ENCODE assay signal across 15 cellular contexts in the genomic region with DNA sequence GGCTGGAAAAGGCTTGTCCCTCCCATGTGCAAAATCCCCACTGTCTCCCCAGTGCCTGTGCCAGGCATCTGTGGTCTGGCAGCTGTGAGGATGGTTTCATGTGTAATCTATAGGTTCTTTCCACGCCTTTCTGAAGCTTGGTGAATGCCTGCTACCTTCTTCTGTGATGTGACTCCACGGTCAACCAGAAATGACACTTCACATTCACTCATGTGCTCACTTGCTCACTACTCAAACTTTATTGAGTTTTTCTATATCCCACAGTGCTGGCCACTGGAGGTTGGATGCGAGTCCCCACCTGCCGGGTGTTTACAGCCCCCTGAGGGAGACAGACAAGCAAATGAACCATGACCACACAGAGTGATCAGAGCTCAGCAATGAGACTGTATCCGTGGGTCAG.
"Had no signal": no experiment of that assay in that cellular context is flagged by ENCODE, and none has a peak within 500 bp of the region (broad histone marks: within the 10 kb centered on the region; RNA-seq: fewer than 3 reads in every experiment).

No MANE protein-coding gene starts in this region.

- H3K4me3 ChIP-seq: ovary, suprapubic skin, upper lobe of left lung had no signal

- H3K9me3 Mint-ChIP-seq: activated naive CD4-positive, alpha-beta T cell treated with anti-CD3 and anti-CD28 coated beads for 36 hours; activated T-helper 17 cell treated with anti-CD3 and anti-CD28 coated beads, Interleukin-2, amount 50 U/mL, for 72 hours; dendritic cell treated with granulocyte-macrophage colony-stimulating factor and Interleukin-4, amounts not matched to agents 40 ng/mL and 50 ng/mL, for 4 days had no signal

- DNase-seq: activated CD4-positive, alpha-beta T cell treated with anti-CD3 and anti-CD28 coated beads for 4 hours; activated CD8-positive, alpha-beta T cell treated with anti-CD3 and anti-CD28 coated beads, Interleukin-2, amount 10 ng/mL, durations not matched to agents 7 days and 5 days; activated naive CD4-positive, alpha-beta T cell treated with anti-CD3 and anti-CD28 coated beads for 36 hours; cerebellar nuclear complex; hippocampal formation; left ventricle myocardium superior; mesenchymal stem cell; ovary; stimulated activated CD4-positive, alpha-beta T cell treated with anti-CD3 and anti-CD28 coated beads, Interleukin-2, amount 100 ng/mL, for 48 hours; stimulated activated naive CD8-positive, alpha-beta T cell treated with anti-CD3 and anti-CD28 coated beads, Interleukin-15, Interleukin-2, amounts not matched to agents 100 U/mL and 50 U/mL, for 24 hours; T1000; upper lobe of left lung had no signal

- H3K36me3 ChIP-seq: ovary, suprapubic skin, upper lobe of left lung had no signal

- H3K4me3 Mint-ChIP-seq: activated CD8-positive, alpha-beta T cell treated with anti-CD3 and anti-CD28 coated beads, Interleukin-2, amount 10 ng/mL, durations not matched to agents 7 days and 5 days; activated naive CD4-positive, alpha-beta T cell treated with anti-CD3 and anti-CD28 coated beads for 36 hours; activated T-helper 17 cell treated with anti-CD3 and anti-CD28 coated beads, Interleukin-2, amount 50 U/mL, for 72 hours; dendritic cell treated with granulocyte-macrophage colony-stimulating factor and Interleukin-4, amounts not matched to agents 40 ng/mL and 50 ng/mL, for 4 days had no signal

- ATAC-seq: activated CD8-positive, alpha-beta T cell treated with anti-CD3 and anti-CD28 coated beads, Interleukin-2, amount 10 ng/mL, durations not matched to agents 7 days and 5 days; activated T-helper 17 cell treated with anti-CD3 and anti-CD28 coated beads, Interleukin-2, amount 50 U/mL, for 72 hours; left ventricle myocardium superior; stimulated activated naive CD8-positive, alpha-beta T cell treated with anti-CD3 and anti-CD28 coated beads, Interleukin-15, Interleukin-2, amounts not matched to agents 100 U/mL and 50 U/mL, for 24 hours had no signal

- H3K27ac Mint-ChIP-seq: activated CD8-positive, alpha-beta T cell treated with anti-CD3 and anti-CD28 coated beads, Interleukin-2, amount 10 ng/mL, durations not matched to agents 7 days and 5 days; activated naive CD4-positive, alpha-beta T cell treated with anti-CD3 and anti-CD28 coated beads for 36 hours; activated T-helper 17 cell treated with anti-CD3 and anti-CD28 coated beads, Interleukin-2, amount 50 U/mL, for 72 hours; dendritic cell treated with granulocyte-macrophage colony-stimulating factor and Interleukin-4, amounts not matched to agents 40 ng/mL and 50 ng/mL, for 4 days had no signal

- H3K9me3 ChIP-seq: ovary, suprapubic skin, upper lobe of left lung had no signal

- H3K27me3 ChIP-seq: ovary, upper lobe of left lung had no signal

- H3K4me1 Mint-ChIP-seq: activated T-helper 17 cell treated with anti-CD3 and anti-CD28 coated beads, Interleukin-2, amount 50 U/mL, for 72 hours had no signal
